ENCODE assay signal across 8 cellular contexts in the genomic region with DNA sequence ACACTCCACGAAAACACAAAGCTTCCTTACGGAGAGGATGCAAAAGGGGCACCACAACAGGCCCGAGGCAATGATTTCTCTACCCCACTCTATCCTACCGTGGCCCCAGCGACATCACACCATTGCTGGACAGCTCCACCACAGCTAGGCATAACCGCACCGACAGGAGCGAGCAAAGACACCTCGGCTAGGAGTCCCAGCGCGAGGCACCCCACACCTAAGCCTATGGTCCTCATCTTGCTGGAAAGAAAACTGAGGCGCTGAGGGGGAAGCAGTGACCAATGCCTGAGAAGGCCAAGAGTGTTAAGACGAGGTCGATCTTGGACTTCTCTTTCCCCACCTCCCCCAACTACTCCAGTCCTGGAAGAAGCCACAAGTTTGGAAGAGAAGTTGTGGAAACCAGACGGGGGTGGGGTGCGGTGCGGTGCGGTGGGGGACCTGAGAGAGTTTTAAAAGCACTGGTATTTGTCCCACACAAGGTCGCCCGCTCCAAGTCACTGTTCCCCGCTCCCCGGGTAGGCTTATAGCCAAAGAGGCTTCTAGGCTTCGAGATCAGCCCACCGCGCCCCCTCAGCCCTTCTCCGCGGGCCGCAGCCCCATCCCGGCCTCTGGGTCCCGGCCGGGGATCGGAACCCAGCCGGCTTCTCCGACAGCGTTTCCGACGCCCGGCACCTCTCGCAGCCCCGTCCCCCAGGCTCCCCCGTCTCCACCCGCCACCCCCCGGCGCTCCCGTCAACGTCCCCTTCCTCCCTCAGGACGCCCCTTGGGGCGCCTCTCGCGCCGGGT.
DNase-seq lines count a peak whose midpoint lies in the region; ATAC-seq and TF ChIP-seq lines count a peak whose summit lies in the region.

No MANE protein-coding gene starts in this region.

- H3K27ac ChIP-seq in RWPE2 (ENCODE audit: poor library complexity, severe bottlenecking) (peak overlapping the region; percentile 31), duodenal mucosa (ENCODE audit: low read depth, low read length) (no peak overlapping the region), muscle layer of colon (ENCODE audit: low read depth, low read length) (peak overlapping the region; percentile 83)

- no peak for TF ChIP-seq CTCF in RWPE2 (IDR thresholded peaks at IDR 0.05; ENCODE audit: poor library complexity, severe bottlenecking)

- peak overlapping the region; percentile 66 to 94 for H3K9ac ChIP-seq in duodenal mucosa (ENCODE audit: low read depth in 1 of 2, low read length in 2 of 2)
- H3K9ac ChIP-seq in muscle layer of colon (ENCODE audit: low read length): no peak overlapping the region

- H3K27me3 ChIP-seq in RWPE2 (ENCODE audit: insufficient read depth, poor library complexity, severe bottlenecking) (no peaks in the 10 kb centered on the region), duodenal mucosa (ENCODE audit: control insufficient read depth in 1 of 2, insufficient read depth in 2 of 2, low read length in 2 of 2) (no peaks in the 10 kb centered on the region), muscle layer of colon (ENCODE audit: control insufficient read depth in 1 of 2, insufficient read depth in 2 of 2, low read length in 2 of 2) (no peaks in the 10 kb centered on the region)

- peak; percentile 4 for ATAC-seq in GM21423 (IDR thresholded peaks at IDR 0.05; ENCODE audit: unreplicated experiment)
- peak; percentile 4; the same call in 2 of the 3 replicates for ATAC-seq in RWPE2 (ENCODE audit: low read depth)
- no peak for ATAC-seq in GM18907 (IDR thresholded peaks at IDR 0.05; ENCODE audit: unreplicated experiment)
- ATAC-seq in HG03175 (IDR thresholded peaks at IDR 0.05; ENCODE audit: unreplicated experiment): no peak

- H3K9me3 ChIP-seq in RWPE2 (ENCODE audit: severe bottlenecking) (no peaks in the 10 kb centered on the region), duodenal mucosa (ENCODE audit: control insufficient read depth in 1 of 2, low read length in 2 of 2) (no peaks in the 10 kb centered on the region), muscle layer of colon (ENCODE audit: low read length) (no peaks in the 10 kb centered on the region)

- H3K4me1 ChIP-seq in RWPE2 (ENCODE audit: insufficient read depth, poor library complexity, severe bottlenecking): peaks cover 2% of the 10 kb centered on the region
- H3K4me1 ChIP-seq in duodenal mucosa (ENCODE audit: control insufficient read depth in 1 of 2, insufficient read depth in 2 of 2, low read length in 2 of 2): peaks cover 29 to 31% of the 10 kb centered on the region in 2 donors
- peaks cover 29% of the 10 kb centered on the region for H3K4me1 ChIP-seq in muscle layer of colon (ENCODE audit: insufficient read depth, low read length)

- H3K4me3 ChIP-seq in RWPE2 (ENCODE audit: severe bottlenecking) (peak overlapping the region; percentile 71), duodenal mucosa (ENCODE audit: low read depth in 1 of 2, low read length in 2 of 2) (peak overlapping the region; percentile 89 to 97), muscle layer of colon (ENCODE audit: low read depth in 1 of 2, low read length in 2 of 2) (peak overlapping the region; percentile 34 to 82)

- DNase-seq in AG20443 (ENCODE audit: low spot score) (peak; percentile 39), RWPE2 (ENCODE audit: low spot score) (no peak), NCI-H2171 treated with DMSO at 0.1 percent for 48 hours (lab: John Stamatoyannopoulos, UW) (no peak)

- H3K36me3 ChIP-seq in RWPE2 (ENCODE audit: low read depth) (no peaks in the 10 kb centered on the region), duodenal mucosa (ENCODE audit: control insufficient read depth in 1 of 2, insufficient read depth in 2 of 2, low read length in 2 of 2) (no peaks in the 10 kb centered on the region), muscle layer of colon (ENCODE audit: insufficient read depth, low read length) (no peaks in the 10 kb centered on the region)

Comparison
In these comparisons a context has a peak if more than half of its experiments do, and no peak if none do; other contexts are left out.
1. ATAC-seq: peak in GM21423 (single experiment) and RWPE2 (single experiment); none in GM18907 (single experiment) and HG03175 (single experiment).
2. Peak in every context shown above with its lines, with median percentiles within 50 percentile points of each other: H3K4me3 ChIP-seq.